ENCODE assay signal across 33 cellular contexts in the genomic region with DNA sequence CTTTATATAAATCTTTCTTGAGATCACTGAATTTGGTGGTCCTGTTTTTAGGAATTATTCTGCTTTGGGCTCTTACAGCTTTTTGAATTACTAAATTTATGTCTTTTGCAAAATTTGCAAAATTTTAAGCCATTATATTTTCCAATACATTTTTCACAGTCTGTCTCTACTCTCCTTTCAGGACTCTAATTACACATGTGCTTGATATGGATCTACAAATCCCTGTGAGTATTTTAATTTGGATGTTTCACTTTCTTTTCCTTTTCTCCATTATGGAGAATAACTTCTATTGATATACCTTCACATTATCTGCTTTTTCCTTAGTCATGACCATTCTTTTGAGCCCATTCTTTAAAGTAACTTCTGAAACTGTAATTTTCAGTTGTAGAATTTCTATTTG.
"Had no signal": no experiment of that assay in that cellular context is flagged by ENCODE, and none has a peak within 500 bp of the region (broad histone marks: within the 10 kb centered on the region; RNA-seq: fewer than 3 reads in every experiment).

No MANE protein-coding gene starts in this region.

- H3K27me3 ChIP-seq: adrenal gland, ascending aorta, body of pancreas, brain microvascular endothelial cell, breast epithelium, cardiac muscle cell had no signal

- H3K9me3 ChIP-seq: adrenal gland, ascending aorta, body of pancreas, breast epithelium had no signal

- FAIRE-seq: bronchial epithelial cell had no signal

- H3K36me3 ChIP-seq: adrenal gland, ascending aorta, brain microvascular endothelial cell, breast epithelium, cardiac muscle cell had no signal

- H3K4me3 ChIP-seq: adrenal gland, ascending aorta, body of pancreas, breast epithelium, cardiac muscle cell had no signal

- H3K4me1 ChIP-seq: adrenal gland, ascending aorta, body of pancreas, breast epithelium had no signal

- ATAC-seq: activated naive CD4-positive, alpha-beta T cell treated with anti-CD3 and anti-CD28 coated beads, Interleukin-2, amount 50 U/mL, for 72 hours; activated naive CD8-positive, alpha-beta T cell treated with anti-CD3 and anti-CD28 coated beads, Interleukin-2, amount 50 U/mL, for 24 hours; activated T-cell treated with anti-CD3 and anti-CD28 coated beads, Interleukin-2, amount 50 U/mL, for 4 hours; activated T-cell treated with anti-CD3 and anti-CD28 coated beads, Interleukin-2, amount 50 U/mL, for 72 hours; activated T-helper 17 cell treated with anti-CD3 and anti-CD28 coated beads, Interleukin-2, amount 50 U/mL, for 72 hours; body of pancreas had no signal

- H3K27ac ChIP-seq: adrenal gland, ascending aorta, body of pancreas, brain microvascular endothelial cell, breast epithelium, cardiac muscle cell had no signal

- DNase-seq: activated effector memory CD4-positive, alpha-beta T cell treated with anti-CD3 and anti-CD28 coated beads, Interleukin-2, amount 50 U/mL, for 16 hours; activated effector memory CD4-positive, alpha-beta T cell treated with Interleukin-2 at 50 U/mL for 16 hours; activated gamma-delta T cell; activated gamma-delta T cell treated with Interleukin-2 at 50 U/mL for 16 hours; activated naive CD4-positive, alpha-beta T cell; activated naive CD4-positive, alpha-beta T cell treated with anti-CD3 and anti-CD28 coated beads for 36 hours; activated naive CD4-positive, alpha-beta T cell treated with anti-CD3 and anti-CD28 coated beads, Interleukin-2, amount 10 ng/mL, durations not matched to agents 7 days and 5 days; activated naive CD4-positive, alpha-beta T cell treated with anti-CD3 and anti-CD28 coated beads, Interleukin-2, amount 50 U/mL, for 16 hours; activated naive CD4-positive, alpha-beta T cell treated with Interleukin-2 at 50 U/mL for 16 hours; activated naive CD8-positive, alpha-beta T cell treated with anti-CD3 and anti-CD28 coated beads for 36 hours; activated naive CD8-positive, alpha-beta T cell treated with anti-CD3 and anti-CD28 coated beads, Interleukin-2, amount 10 ng/mL, durations not matched to agents 7 days and 5 days; activated naive CD8-positive, alpha-beta T cell treated with anti-CD3 and anti-CD28 coated beads, Interleukin-2, amount 50 U/mL, for 24 hours; activated T-cell treated with anti-CD3 and anti-CD28 coated beads, Interleukin-2, amount 50 U/mL, for 1 hour; activated T-cell treated with anti-CD3 and anti-CD28 coated beads, Interleukin-2, amount 50 U/mL, for 24 hours; activated T-cell treated with anti-CD3 and anti-CD28 coated beads, Interleukin-2, amount 50 U/mL, for 4 hours; activated T-cell treated with anti-CD3 and anti-CD28 coated beads, Interleukin-2, amount 50 U/mL, for 48 hours; activated T-cell treated with anti-CD3 and anti-CD28 coated beads, Interleukin-2, amount 50 U/mL, for 72 hours; adrenal gland; amniotic stem cell; amygdala; anterior cingulate cortex; aorta; body of pancreas; brain microvascular endothelial cell; caudate nucleus; central memory CD4-positive, alpha-beta T cell; cerebellar nuclear complex had no signal
